Comparison of ENCODE assay signal across 1 cellular context in genomic region chr3:127675651-127676391, GRCh38.
TF ChIP-seq lines count a peak whose summit lies in the region.

No MANE protein-coding gene starts in this region.

TF ChIP-seq in K562, 482 proteins besides CTCF, POLR2A, EP300 and RAD21 (continued from another document):
- peak; percentile 47; the same call in 1 of the 2 replicates for TF ChIP-seq ZBTB33 (CRISPR knock-in tag; IDR thresholded peaks at IDR 0.05)
- no peak for TF ChIP-seq FUS (optimal IDR thresholded peaks at IDR 0.05; ENCODE audit: low read depth, low read length)
